Comparison of ENCODE assay signal across 9 cellular contexts in the genomic region with DNA sequence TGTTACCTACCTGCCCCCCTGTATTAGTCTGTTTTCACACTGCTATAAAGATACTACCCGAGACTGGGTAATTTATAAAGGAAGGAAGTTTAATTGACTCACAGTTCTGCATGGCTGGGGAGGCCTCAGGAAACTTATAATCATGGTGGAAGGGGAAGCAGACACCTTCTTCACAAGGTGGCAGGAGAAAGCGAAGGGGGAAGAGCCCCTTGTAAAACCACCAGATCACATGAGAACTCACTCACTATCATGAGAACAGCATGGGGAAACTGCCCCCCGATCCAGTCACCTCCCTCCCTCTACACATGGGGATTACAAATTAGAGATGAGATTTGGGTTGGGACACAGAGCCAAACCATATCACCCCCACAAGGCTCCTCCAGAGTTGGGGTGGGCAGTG. TPM values are rescaled to one million over a fixed set of nuclear protein-coding genes. Genes with fewer than 3 reads are reported as not detected.
DNase-seq lines count a peak whose midpoint lies in the region; ATAC-seq, FAIRE-seq and TF ChIP-seq lines count a peak whose summit lies in the region.
"Not testable (repeated sequence)": the region's sequence is repeated elsewhere in the genome, so short reads cannot be mapped to it uniquely, and the experiment has no call there.
"Had no signal": no experiment of that assay in that cellular context is flagged by ENCODE, and none has a peak within 500 bp of the region (broad histone marks: within the 10 kb centered on the region; RNA-seq: fewer than 3 reads in every experiment).

No MANE protein-coding gene starts in this region.

- H3K14ac ChIP-seq in H1 (ENCODE audit: insufficient read length): not testable (repeated sequence)

- not testable (repeated sequence) for H2BK12ac ChIP-seq in H1 (ENCODE audit: low read depth, low read length)

- not testable (repeated sequence) for H3K79me1 ChIP-seq in H1 (ENCODE audit: low read depth, low read length)

- H3K79me2 ChIP-seq in GM23338 (replicated peaks; ENCODE audit: insufficient read depth); H1 (ENCODE audit: control insufficient read depth in 1 of 2, insufficient read depth in 2 of 2, low read length in 2 of 2); neural progenitor cell (ENCODE audit: low read depth): not testable (repeated sequence)

- H3K36me3 ChIP-seq in BLaER1; GM23338 (ENCODE audit: insufficient read depth); H1 (ENCODE audit: control insufficient read depth in 2 of 4, insufficient read depth in 4 of 4, low read length in 3 of 4); neural progenitor cell: not testable (repeated sequence)

- H2BK120ac ChIP-seq in H1 (replicated peaks; ENCODE audit: low read depth, low read length): not testable (repeated sequence)

- H3K4me1 Mint-ChIP-seq in GM23338, neural progenitor cell: not testable (repeated sequence)
- H3K4me1 Mint-ChIP-seq in memory B cell: peaks cover 11% of the 10 kb centered on the region
- peaks cover 15 to 24% of the 10 kb centered on the region in 2 donors for H3K4me1 Mint-ChIP-seq in stimulated activated naive B cell treated with anti-CD40 and anti-IgM and Interleukin-4, amounts not matched to agents 10 μg/mL and 1 μg/mL and 100 μg/mL, for 72 hours

- POLR2A ChIA-PET in H1 (lab: Charles Lee; ENCODE audit: partially characterized antibody): not testable (repeated sequence)

- H3F3A ChIP-seq in GM23338 (replicated peaks; ENCODE audit: low read depth); neural progenitor cell (ENCODE audit: low read depth): not testable (repeated sequence)

- not testable (repeated sequence) for H2AK5ac ChIP-seq in H1 (ENCODE audit: low read depth, low read length)

- not testable (repeated sequence) for TF ChIP-seq CTCF in GM23338 (conservative IDR thresholded peaks at IDR 0.05; ENCODE audit: low read depth in 2 of 2); VCaP (conservative IDR thresholded peaks at IDR 0.05); H1 (IDR thresholded peaks at IDR 0.05; ENCODE audit: control extremely low read depth in 1 of 3, insufficient read depth in 1 of 3, low read depth in 1 of 3, low read length in 3 of 3); neural progenitor cell (IDR thresholded peaks at IDR 0.05)

- not testable (repeated sequence) for H3K27ac Mint-ChIP-seq in GM23338; memory B cell; neural progenitor cell; stimulated activated naive B cell treated with anti-CD40 and anti-IgM and Interleukin-4, amounts not matched to agents 10 μg/mL and 1 μg/mL and 100 μg/mL, for 72 hours

- H3K27me3 ChIP-seq in BLaER1; GM23338 (ENCODE audit: insufficient read depth); H1 (replicated peaks in 1 of 4; ENCODE audit: control insufficient read depth in 3 of 4, extremely low read depth in 1 of 4, insufficient read depth in 3 of 4, low read length in 3 of 4); neural progenitor cell: not testable (repeated sequence)

- not testable (repeated sequence) for FAIRE-seq in H1 (lab: Jason Lieb, UNC)

- H3K4me2 ChIP-seq in BLaER1: peak overlapping the region; percentile 19; the same call in 1 of the 2 replicates
- not testable (repeated sequence) for H3K4me2 ChIP-seq in GM23338; H1 (ENCODE audit: insufficient read depth in 1 of 2, low read depth in 2 of 2, low read length in 2 of 2); neural progenitor cell

- H3K9me3 Mint-ChIP-seq in GM23338; memory B cell; neural progenitor cell; stimulated activated naive B cell treated with anti-CD40 and anti-IgM and Interleukin-4, amounts not matched to agents 10 μg/mL and 1 μg/mL and 100 μg/mL, for 72 hours: not testable (repeated sequence)

- not testable (repeated sequence) for H4K91ac ChIP-seq in H1 (replicated peaks; ENCODE audit: insufficient read length, low read length)

- not testable (repeated sequence) for H3K56ac ChIP-seq in H1 (replicated peaks; ENCODE audit: insufficient read length, low read depth, low read length)

- not testable (repeated sequence) for H2BK15ac ChIP-seq in H1 (ENCODE audit: low read length)

- not testable (repeated sequence) for H3K18ac ChIP-seq in H1 (ENCODE audit: extremely low read depth, low read length)

- not testable (repeated sequence) for H3K36me3 Mint-ChIP-seq in GM23338 (ENCODE audit: low read depth); memory B cell; neural progenitor cell; stimulated activated naive B cell treated with anti-CD40 and anti-IgM and Interleukin-4, amounts not matched to agents 10 μg/mL and 1 μg/mL and 100 μg/mL, for 72 hours

- not testable (repeated sequence) for TF ChIP-seq EP300 in H1 (IDR thresholded peaks at IDR 0.05; ENCODE audit: borderline replicate concordance in 1 of 2, low read depth in 2 of 2, low read length in 2 of 2)

- peaks cover 34% of the 10 kb centered on the region for H3K4me1 ChIP-seq in BLaER1
- not testable (repeated sequence) for H3K4me1 ChIP-seq in GM23338 (ENCODE audit: insufficient read depth); H1 (replicated peaks in 1 of 4; ENCODE audit: control insufficient read depth in 3 of 4, insufficient read depth in 4 of 4, low read length in 3 of 4); neural progenitor cell

- not testable (repeated sequence) for H4K20me1 ChIP-seq in BLaER1; GM23338 (replicated peaks; ENCODE audit: insufficient read depth); H1 (replicated peaks in 1 of 2; ENCODE audit: control insufficient read depth in 1 of 2, insufficient read depth in 2 of 2, low read length in 2 of 2); neural progenitor cell (ENCODE audit: low read depth)

- not testable (repeated sequence) for H3K9ac ChIP-seq in BLaER1; H1 (replicated peaks in 1 of 4; ENCODE audit: extremely low read depth in 1 of 4, low read depth in 3 of 4, low read length in 3 of 4); neural progenitor cell

- H3K4ac ChIP-seq in H1 (replicated peaks; ENCODE audit: insufficient read length, low read depth, low read length): not testable (repeated sequence)

- TF ChIP-seq POLR2A in H1 (IDR thresholded peaks at IDR 0.05; ENCODE audit: control extremely low read depth in 1 of 2, low read depth in 2 of 2, low read length in 2 of 2): not testable (repeated sequence)

- not testable (repeated sequence) for H3K9me2 ChIP-seq in GM23338 (ENCODE audit: insufficient read depth)

- not testable (repeated sequence) for H3K23me2 ChIP-seq in H1 (ENCODE audit: low read depth, low read length)

- not testable (repeated sequence) for H3K4me3 Mint-ChIP-seq in GM23338; memory B cell; neural progenitor cell; stimulated activated naive B cell treated with anti-CD40 and anti-IgM and Interleukin-4, amounts not matched to agents 10 μg/mL and 1 μg/mL and 100 μg/mL, for 72 hours

- peaks cover 22% of the 10 kb centered on the region for H3K9me3 ChIP-seq in BLaER1
- not testable (repeated sequence) for H3K9me3 ChIP-seq in H1 (ENCODE audit: insufficient read depth in 2 of 2, low read depth in 1 of 2, low read length in 1 of 2); neural progenitor cell (ENCODE audit: low read depth)

- H3K23ac ChIP-seq in H1 (ENCODE audit: insufficient read length): not testable (repeated sequence)

- H3K27ac ChIP-seq in BLaER1 (0 out of 2 replicates have a peak overlapping the region, but pooled peaks have one; percentile 13), VCaP (peak overlapping the region; percentile 50)
- H3K27ac ChIP-seq in GM23338 (ENCODE audit: low read depth); H1 (ENCODE audit: low read depth, low read length); neural progenitor cell: not testable (repeated sequence)

- H4K5ac ChIP-seq in H1 (ENCODE audit: insufficient read length, low read depth, low read length): not testable (repeated sequence)

- not testable (repeated sequence) for H2BK20ac ChIP-seq in H1 (ENCODE audit: low read length)

- 92% methylated on average over 3 of the region's 3 CpGs; no CpG with 5 or more reads in 1 of the 2 experiments for WGBS in H1 (ENCODE audit: extremely low coverage in 1 of 2, insufficient coverage in 1 of 2, insufficient read length in 1 of 2, insufficient replicate concordance in 2 of 2, low coverage in 1 of 2, low lambda C conversion rate in 2 of 2, missing lambda C conversion rate in 1 of 2), 2 experiments

- TF ChIP-seq RAD21 in H1 (IDR thresholded peaks at IDR 0.05 in 1 of 2, conservative IDR thresholded peaks at IDR 0.05 in 1 of 2; ENCODE audit: low read depth in 2 of 2, low read length in 2 of 2): not testable (repeated sequence)

- not testable (repeated sequence) for H2BK5ac ChIP-seq in H1 (ENCODE audit: low read depth, low read length)

- not testable (repeated sequence) for H3K4me3 ChIP-seq in BLaER1; GM23338; H1 (ENCODE audit: extremely low read depth in 1 of 4, insufficient read depth in 2 of 4, low read depth in 3 of 4, low read length in 4 of 4); neural progenitor cell

- H2AFZ ChIP-seq in GM23338: peak overlapping the region; percentile 96
- peak overlapping the region; percentile 66 for H2AFZ ChIP-seq in H1 (ENCODE audit: low read length)
- H2AFZ ChIP-seq in neural progenitor cell (replicated peaks): peak overlapping the region; percentile 81

- not testable (repeated sequence) for H4K8ac ChIP-seq in H1 (ENCODE audit: extremely low read depth, insufficient read depth, low read length)

- not testable (repeated sequence) for DNase-seq in GM23338 (ENCODE audit: low spot score); H1 (ENCODE audit: low read depth in 1 of 2, low spot score in 2 of 2); memory B cell (ENCODE audit: low spot score in 2 of 2); neural progenitor cell (ENCODE audit: low spot score); stimulated activated naive B cell treated with anti-CD40 and anti-IgM and Interleukin-4, amounts not matched to agents 10 μg/mL and 1 μg/mL and 100 μg/mL, for 72 hours
- DNase-seq in MV-4-11 (lab: John Stamatoyannopoulos, UW): peak; percentile 7

- ATAC-seq in GM23338: not testable (repeated sequence)
- peak; percentile 38 for ATAC-seq in memory B cell (ENCODE audit: low read depth)
- ATAC-seq in stimulated activated naive B cell treated with anti-CD40 and anti-IgM and Interleukin-4, amounts not matched to agents 10 μg/mL and 1 μg/mL and 100 μg/mL, for 72 hours (replicated peaks): peak; percentile 27 to 55

- H3K27me3 Mint-ChIP-seq in GM23338 (ENCODE audit: insufficient read depth, low read depth, poor library complexity); memory B cell; neural progenitor cell (ENCODE audit: insufficient read depth, low read depth); stimulated activated naive B cell treated with anti-CD40 and anti-IgM and Interleukin-4, amounts not matched to agents 10 μg/mL and 1 μg/mL and 100 μg/mL, for 72 hours: not testable (repeated sequence)

- CTCF ChIA-PET in H1 (lab: Charles Lee; ENCODE audit: partially characterized antibody): interaction anchor here (0.7 to 1.7 kb wide), 5 partner anchors 9 to 216 kb away, joined by 3 to 9 read pairs (median 4); no protein-coding TSS in a partner anchor

RNA-seq across cellular contexts. Expression of a gene that starts 17.2 kb away (rescaled TPM):
- total RNA-seq in GM23338 (2014; rRNA removed; shearing (Covaris generic)): 12.4 and 22.9 TPM in 2 replicates
- polyA plus RNA-seq in GM23338 (2016; fragmentation: Nextera tagmentation; extraction: Ambion mirVana) (6.2 and 7.8 TPM in 2 replicates), H1 (2011; rRNA removed) (6.9 and 9.4 TPM in 2 replicates)
- total RNA-seq in H1 (2021; fragmentation: NEBNext Ultra II Directional; extraction: Animal tissue kit (Norgen Biotek cat#: 25700)): 14.2 and 15.1 TPM in 2 replicates
- polyA plus RNA-seq in H1 (2011; cell fraction: cytosol; rRNA removed): 3.9 TPM
- polyA plus RNA-seq in H1 (2011; cell fraction: nucleus; rRNA removed): 13.3 TPM
- 6.8 to 8.9 TPM (median 6.9 TPM) in 4 replicates for polyA plus RNA-seq in H1 (2012, experiment 1 of 2)
- 1.9 TPM for polyA plus RNA-seq in H1 (2012, experiment 2 of 2)
- polyA plus RNA-seq in H1 (2013, experiment 1 of 2): 6.7 TPM
- 6.9 TPM for polyA plus RNA-seq in H1 (2013, experiment 2 of 2)
- polyA minus RNA-seq in H1 (2011; rRNA and poly(A)+ RNA removed): 36.6 and 41.2 TPM in 2 replicates
- 8.7 TPM for polyA minus RNA-seq in H1 (2011; cell fraction: cytosol; rRNA and poly(A)+ RNA removed)
- polyA minus RNA-seq in H1 (2011; cell fraction: nucleus; rRNA and poly(A)+ RNA removed): 31.0 TPM
- total RNA-seq in neural progenitor cell (ENCODE audit: low replicate concordance): 14.1 and 17.1 TPM in 2 replicates
- total RNA-seq: G401 had no signal
